Comparison of ENCODE assay signal across 15 cellular contexts in the genomic region with DNA sequence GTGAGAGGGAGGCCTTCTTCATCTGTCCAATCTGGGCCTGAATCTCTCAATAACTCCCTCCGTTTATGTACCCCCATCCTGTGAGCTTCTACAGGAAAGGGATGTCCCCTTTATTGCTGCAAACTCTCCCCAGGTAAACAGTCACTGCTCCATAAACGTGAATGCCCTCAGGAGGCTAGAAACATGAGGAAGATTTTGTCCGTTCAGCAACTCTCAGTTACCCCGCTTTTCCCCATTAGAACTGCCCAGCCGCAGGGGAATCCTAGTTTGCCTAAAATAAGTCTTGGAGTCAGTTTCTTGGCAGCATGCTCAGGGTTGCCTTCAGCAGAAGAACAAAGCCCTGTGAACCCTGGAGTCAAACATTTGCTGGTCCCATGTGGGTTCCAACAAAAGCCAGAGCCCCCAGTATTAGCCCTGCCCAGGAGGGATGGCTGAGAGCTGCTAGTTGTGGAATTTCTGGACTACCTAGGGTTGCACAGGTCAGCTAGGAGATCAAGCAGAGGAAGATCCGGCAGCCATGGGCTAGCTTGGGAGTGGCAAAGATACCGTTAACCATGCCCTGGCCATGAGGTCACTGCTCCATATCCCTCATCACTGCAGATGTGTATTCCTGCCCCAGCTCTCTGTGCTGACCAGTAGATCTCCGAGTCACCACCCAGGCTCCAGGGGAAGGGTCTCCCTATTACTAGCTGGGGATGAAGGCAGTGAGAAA. TPM values are rescaled to one million over a fixed set of nuclear protein-coding genes. Genes with fewer than 3 reads are reported as not detected.
A peak's percentile ranks its signal among the peaks of the same experiment; 100 is the strongest.
DNase-seq lines count a peak whose midpoint lies in the region; ATAC-seq and TF ChIP-seq lines count a peak whose summit lies in the region.
"Had no signal": no experiment of that assay in that cellular context is flagged by ENCODE, and none has a peak within 500 bp of the region (broad histone marks: within the 10 kb centered on the region; RNA-seq: fewer than 3 reads in every experiment).

No MANE protein-coding gene starts in this region.

- H3K4me3 ChIP-seq in breast epithelium, result no peak overlapping the region
- no peak overlapping the region for H3K4me3 ChIP-seq in RWPE2 (ENCODE audit: severe bottlenecking)
- peak overlapping the region in 3 of 4 donors; percentile 36 to 52 (median 47) for H3K4me3 ChIP-seq in upper lobe of left lung
- H3K4me3 ChIP-seq: GM12878, prostate gland, vagina had no signal

- BruUV-seq in MCF 10A (replicated peaks; lab: Mats Ljungman, UMichigan), result no TSS peak

- H3K4me1 Mint-ChIP-seq in MCF 10A (ENCODE audit: insufficient read depth, unreplicated experiment), result peaks cover 23% of the 10 kb centered on the region

- peaks cover 5% of the 10 kb centered on the region for H3K36me3 Mint-ChIP-seq in MCF 10A (ENCODE audit: insufficient read depth, unreplicated experiment)

- TF ChIP-seq EP300 in upper lobe of left lung (IDR thresholded peaks at IDR 0.05), result no peak

- intact Hi-C loops in MCF 10A (cut with micrococcal nuclease), result no loop called here
- intact Hi-C loops in breast epithelium (cut with DNase I; ENCODE audit: low total_unique reads), result no loop called here

- TF ChIP-seq CTCF in MCF 10A (IDR thresholded peaks at IDR 0.05; ENCODE audit: unreplicated experiment) (no peak), breast epithelium (IDR thresholded peaks at IDR 0.05) (no peak), RWPE2 (IDR thresholded peaks at IDR 0.05; ENCODE audit: poor library complexity, severe bottlenecking) (no peak), upper lobe of left lung (IDR thresholded peaks at IDR 0.05) (no peak)

- DNase-seq in MCF 10A (ENCODE audit: unreplicated experiment), result no peak
- no peak for DNase-seq in breast epithelium (ENCODE audit: low spot score in 2 of 2)
- no peak for DNase-seq in RWPE2 (ENCODE audit: low spot score)
- peak; percentile 68 for DNase-seq in islet precursor cell
- DNase-seq in upper lobe of left lung, result no peak
- DNase-seq in NCI-H2171 (lab: John Stamatoyannopoulos, UW), result no peak
- no peak for DNase-seq in iPS-NIHi7 (ENCODE audit: extremely low spot score)
- DNase-seq: activated CD4-positive, CD25-positive, alpha-beta regulatory T cell treated with anti-CD3 and anti-CD28 coated beads, Interleukin-2, amount 50 U/mL, for 72 hours; activated T-cell treated with anti-CD3 and anti-CD28 coated beads, Interleukin-2, amount 50 U/mL, for 4 hours; stimulated activated CD4-positive, alpha-beta T cell treated with anti-CD3 and anti-CD28 coated beads, Interleukin-2, amount 100 ng/mL, for 24 hours had no signal

- ATAC-seq in RWPE2 (ENCODE audit: low read depth), result no peak
- no peak for ATAC-seq in upper lobe of left lung (ENCODE audit: low FRiP score in 2 of 2)
- ATAC-seq in HG03432 (IDR thresholded peaks at IDR 0.05; ENCODE audit: unreplicated experiment), result no peak

- H3K4me1 ChIP-seq in breast epithelium, result no peaks in the 10 kb centered on the region
- peaks cover 15% of the 10 kb centered on the region for H3K4me1 ChIP-seq in RWPE2 (ENCODE audit: insufficient read depth, poor library complexity, severe bottlenecking)
- peaks cover 5 to 35% (median 19%) of the 10 kb centered on the region in 4 donors for H3K4me1 ChIP-seq in upper lobe of left lung
- H3K4me1 ChIP-seq: prostate gland had no signal

- no peak for TF ChIP-seq POLR2A in breast epithelium (IDR thresholded peaks at IDR 0.05)
- no peak for TF ChIP-seq POLR2A in upper lobe of left lung (IDR thresholded peaks at IDR 0.05)

- CTCF ChIA-PET in MCF 10A (lab: Yijun Ruan, JAX), result interaction anchor here (0.5 to 1.8 kb wide), 5 partner anchors 16 to 1775 kb away, joined by 3 to 5 read pairs (median 3); no protein-coding TSS in a partner anchor

- H3K9me3 Mint-ChIP-seq in MCF 10A (ENCODE audit: unreplicated experiment), result no peaks in the 10 kb centered on the region
- H3K9me3 Mint-ChIP-seq: activated T-cell treated with anti-CD3 and anti-CD28 coated beads, Interleukin-2, amount 50 U/mL, for 4 hours had no signal

- H3K27ac ChIP-seq in breast epithelium (no peak overlapping the region), RWPE2 (ENCODE audit: poor library complexity, severe bottlenecking) (peak overlapping the region; percentile 44), upper lobe of left lung (peak overlapping the region in 3 of 4 donors; percentile 31 to 76 (median 55))
- H3K27ac ChIP-seq: prostate gland, vagina had no signal

- H3K36me3 ChIP-seq in breast epithelium (no peaks in the 10 kb centered on the region), RWPE2 (ENCODE audit: low read depth) (no peaks in the 10 kb centered on the region), upper lobe of left lung (no peaks in the 10 kb centered on the region)
- H3K36me3 ChIP-seq: prostate gland, vagina had no signal

- peak overlapping the region; percentile 51 for H3K4me3 Mint-ChIP-seq in MCF 10A (ENCODE audit: unreplicated experiment)
- H3K4me3 Mint-ChIP-seq: activated T-cell treated with anti-CD3 and anti-CD28 coated beads, Interleukin-2, amount 50 U/mL, for 4 hours had no signal

- no peaks in the 10 kb centered on the region for H3K27me3 Mint-ChIP-seq in MCF 10A (ENCODE audit: insufficient read depth, unreplicated experiment)

- H3K9me3 ChIP-seq in breast epithelium, result no peaks in the 10 kb centered on the region
- no peaks in the 10 kb centered on the region for H3K9me3 ChIP-seq in RWPE2 (ENCODE audit: severe bottlenecking)
- H3K9me3 ChIP-seq in upper lobe of left lung, result no peaks in the 10 kb centered on the region
- H3K9me3 ChIP-seq: prostate gland, vagina had no signal

- peak overlapping the region; percentile 68 for H3K27ac Mint-ChIP-seq in MCF 10A (ENCODE audit: low read depth, unreplicated experiment)

- WGBS in upper lobe of left lung, 2 donors, result 56 to 76% methylated on average over 7 to 8 of the region's 8 CpGs

- POLR2A ChIA-PET in MCF 10A (lab: Yijun Ruan, JAX), result interaction anchor here (1.1 to 1.9 kb wide), 5 partner anchors 9 to 70 kb away, joined by 3 to 14 read pairs (median 6); partner anchors contain the start of gene FERMT1

- H3K27me3 ChIP-seq in breast epithelium (peaks cover 0 to 17% of the 10 kb centered on the region in 2 donors), RWPE2 (ENCODE audit: insufficient read depth, poor library complexity, severe bottlenecking) (no peaks in the 10 kb centered on the region), upper lobe of left lung (peaks cover 0 to 13% (median 1%) of the 10 kb centered on the region in 4 donors)
- H3K27me3 ChIP-seq: vagina had no signal

RNA-seq across cellular contexts. Expression of gene LRRN4, which starts 0.6 kb away (rescaled TPM):
- total RNA-seq in MCF 10A (2022) (not detected in 2 replicates), breast epithelium (10 to 100 TPM in 1 of 3 donors, not detected in 2; 20.8 TPM), upper lobe of left lung (100 to 1,000 TPM in 1 of 6 donors, 10 to 100 TPM in 5; 18.9 to 177 (median 68.5) TPM)
- total RNA-seq: GM12878, lung microvascular endothelial cell, vagina had no signal

RNA-seq across cellular contexts. Expression of gene CRLS1, which starts 47.3 kb away (rescaled TPM):
- total RNA-seq in MCF 10A (2022) (52.4 and 54.5 TPM in 2 replicates), breast epithelium (10 to 100 TPM; 43.3 to 72.5 (median 61.2) TPM), upper lobe of left lung (10 to 100 TPM; 26.7 to 59.4 (median 42.2) TPM)

Comparison
In these comparisons a context has a peak if more than half of its experiments do, and no peak if none do; other contexts are left out.
1. H3K27ac ChIP-seq: peak in RWPE2 (single experiment) and upper lobe of left lung (3 of 4); none in breast epithelium (0 of 2).
2. H3K4me3 ChIP-seq: peak in upper lobe of left lung (3 of 4); none in breast epithelium (0 of 3) and RWPE2 (single experiment).